In genomic region chr10:100890696-100891271, GRCh38 we compare ENCODE assay signal across 11 cellular contexts. TPM values are rescaled to one million over a fixed set of nuclear protein-coding genes. Genes with fewer than 3 reads are reported as not detected.
A peak's percentile ranks its signal among the peaks of the same experiment; 100 is the strongest.
DNase-seq lines count a peak whose midpoint lies in the region; ATAC-seq and TF ChIP-seq lines count a peak whose summit lies in the region.
"Had no signal": no experiment of that assay in that cellular context is flagged by ENCODE, and none has a peak within 500 bp of the region (broad histone marks: within the 10 kb centered on the region; RNA-seq: fewer than 3 reads in every experiment).

No MANE protein-coding gene starts in this region.

- peak overlapping the region; percentile 61 for H3K4me3 Mint-ChIP-seq in HFFc6
- no peak overlapping the region for H3K4me3 Mint-ChIP-seq in T-cell
- no peak overlapping the region for H3K4me3 Mint-ChIP-seq in activated T-cell treated with anti-CD3 and anti-CD28 coated beads, Interleukin-2, amount 50 U/mL, for 4 hours

- H3K36me3 Mint-ChIP-seq in HFFc6 (ENCODE audit: low read depth) = no peaks in the 10 kb centered on the region
- H3K36me3 Mint-ChIP-seq in T-cell = no peaks in the 10 kb centered on the region
- H3K36me3 Mint-ChIP-seq in activated T-cell treated with anti-CD3 and anti-CD28 coated beads, Interleukin-2, amount 50 U/mL, for 4 hours (ENCODE audit: insufficient read depth) = no peaks in the 10 kb centered on the region

- peak overlapping the region; percentile 96 for H3K27ac Mint-ChIP-seq in HFFc6
- no peak overlapping the region for H3K27ac Mint-ChIP-seq in T-cell

- ATAC-seq in T-cell (replicated peaks in 1 of 4) = no peak
- ATAC-seq in activated T-cell treated with anti-CD3 and anti-CD28 coated beads, Interleukin-2, amount 50 U/mL, for 4 hours = no peak
- ATAC-seq: GM12878 had no signal

- intact Hi-C loops in posterior cingulate gyrus (cut with DNase I) = no loop called here

- TF ChIP-seq CTCF in HFFc6 (IDR thresholded peaks at IDR 0.05) = no peak
- no peak for TF ChIP-seq CTCF in fibroblast of villous mesenchyme (IDR thresholded peaks at IDR 0.05; ENCODE audit: insufficient read depth, low read depth, low read length)
- TF ChIP-seq CTCF in retinal pigment epithelial cell (conservative IDR thresholded peaks at IDR 0.05; ENCODE audit: low read depth, low read length) = no peak

- POLR2A ChIA-PET in T-cell (lab: Charles Lee) = no interaction called here

- no peak overlapping the region for H3K4me3 ChIP-seq in fibroblast of villous mesenchyme (ENCODE audit: low read depth, low read length)
- H3K4me3 ChIP-seq in retinal pigment epithelial cell (ENCODE audit: low read length) = no peak overlapping the region
- H3K4me3 ChIP-seq: GM12878 had no signal

- CTCF ChIA-PET in T-cell (lab: Charles Lee) = no interaction called here

- peaks cover 7% of the 10 kb centered on the region for H3K27me3 Mint-ChIP-seq in HFFc6 (ENCODE audit: insufficient read depth)
- H3K27me3 Mint-ChIP-seq in T-cell = peaks cover 35 to 41% of the 10 kb centered on the region in 2 donors
- H3K27me3 Mint-ChIP-seq in activated T-cell treated with anti-CD3 and anti-CD28 coated beads, Interleukin-2, amount 50 U/mL, for 4 hours (ENCODE audit: low read depth) = peaks cover 37% of the 10 kb centered on the region

- no peaks in the 10 kb centered on the region for H3K9me3 Mint-ChIP-seq in HFFc6
- H3K9me3 Mint-ChIP-seq in T-cell = no peaks in the 10 kb centered on the region
- H3K9me3 Mint-ChIP-seq in activated T-cell treated with anti-CD3 and anti-CD28 coated beads, Interleukin-2, amount 50 U/mL, for 4 hours = no peaks in the 10 kb centered on the region

- DNase-seq in HFFc6 (peak; percentile 96), SW480 (ENCODE audit: low spot score) (peak; percentile 41), fibroblast of villous mesenchyme (ENCODE audit: low read depth) (peak; percentile 97), retinal pigment epithelial cell (ENCODE audit: low read depth) (peak; percentile 89), medulla oblongata (ENCODE audit: extremely low spot score) (no peak), T-cell (no peak), posterior cingulate gyrus (no peak)
- DNase-seq in activated T-cell treated with anti-CD3 and anti-CD28 coated beads, Interleukin-2, amount 50 U/mL, for 4 hours = no peak
- DNase-seq: hippocampal formation, NCI-H345 had no signal

- H3K4me1 Mint-ChIP-seq in HFFc6 (ENCODE audit: low read depth) (peaks cover 58% of the 10 kb centered on the region), T-cell (peaks cover 3 to 7% (median 6%) of the 10 kb centered on the region in 3 donors)
- peaks cover 5% of the 10 kb centered on the region for H3K4me1 Mint-ChIP-seq in activated T-cell treated with anti-CD3 and anti-CD28 coated beads, Interleukin-2, amount 50 U/mL, for 4 hours (ENCODE audit: low read depth)

RNA-seq across cellular contexts. Expression of gene SLF2, which starts 22.0 kb away (rescaled TPM):
- 10 to 100 TPM; 15.8 to 23.2 (median 20.9) TPM for total RNA-seq in HFFc6 (2021; fragmentation: NEBNext Ultra II Directional; extraction: Animal tissue kit (Norgen Biotek cat#: 25700))
- total RNA-seq in fibroblast of villous mesenchyme = 42.2 and 55.7 TPM in 2 replicates
- 10 to 100 TPM; 20.0 to 43.0 (median 31.3) TPM for total RNA-seq in T-cell
- 10 to 100 TPM; 16.6 to 18.6 (median 17.6) TPM for total RNA-seq in activated T-cell treated with anti-CD3 and anti-CD28 coated beads, Interleukin-2, amount 50 U/mL, for 4 hours

Comparison
In these comparisons a context has a peak if more than half of its experiments do, and no peak if none do; other contexts are left out.
1. DNase-seq: peak in HFFc6 (single experiment), SW480 (single experiment), fibroblast of villous mesenchyme (single experiment) and retinal pigment epithelial cell (single experiment); none in medulla oblongata (single experiment), T-cell (0 of 34), activated T-cell treated with anti-CD3 and anti-CD28 coated beads, Interleukin-2, amount 50 U/mL, for 4 hours (single experiment) and posterior cingulate gyrus (0 of 10).